8 cellular contexts compared by ENCODE assay signal in the genomic region with DNA sequence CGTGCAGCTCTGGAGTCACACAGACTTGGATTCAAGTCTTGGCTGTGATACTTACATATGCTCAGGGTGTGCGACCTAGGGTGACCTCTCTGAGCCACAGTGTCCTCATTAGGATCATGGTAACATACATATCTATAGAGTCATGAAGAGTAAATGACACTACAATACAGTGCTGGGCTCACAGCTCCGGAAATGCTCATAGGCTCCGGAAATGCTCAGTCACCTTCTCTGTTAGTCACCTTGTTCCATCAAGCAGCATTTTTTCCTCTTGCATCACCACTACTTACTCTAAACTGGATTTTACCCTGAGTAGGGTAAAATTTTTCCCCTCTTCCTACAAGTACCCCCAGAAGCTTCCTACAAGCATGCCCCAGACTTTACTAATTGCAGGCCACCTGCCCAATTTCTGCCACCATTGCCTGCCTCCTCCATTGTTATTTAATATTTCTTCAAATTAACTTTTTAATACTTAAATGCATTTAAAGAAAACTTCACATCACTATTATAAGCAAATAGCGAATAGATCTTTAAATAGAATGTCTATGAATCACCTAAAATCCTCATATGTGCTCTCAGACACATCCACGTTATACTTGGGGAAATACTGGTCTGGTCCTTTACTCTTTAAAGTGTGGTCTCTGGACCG.
DNase-seq lines count a peak whose midpoint lies in the region; TF ChIP-seq lines count a peak whose summit lies in the region.

No MANE protein-coding gene starts in this region.

- CTCF ChIA-PET in activated CD4-positive, alpha-beta T cell treated with anti-CD3 and anti-CD28 coated beads, Interleukin-2, amount 10 ng/mL, durations not matched to agents 7 days and 5 days (lab: Charles Lee): interaction anchor here (0.9 to 1.1 kb wide), 3 partner anchors 13 to 36 kb away, joined by 3 to 4 read pairs (median 3); no protein-coding TSS in a partner anchor

- H3K4me3 ChIP-seq in epithelial cell of proximal tubule (ENCODE audit: low read depth, low read length) (no peak overlapping the region), ovary (no peak overlapping the region)

- H3K27ac Mint-ChIP-seq in HFFc6: peak overlapping the region; percentile 92
- peak overlapping the region; percentile 20 for H3K27ac Mint-ChIP-seq in activated CD4-positive, alpha-beta T cell treated with anti-CD3 and anti-CD28 coated beads, Interleukin-2, amount 10 ng/mL, durations not matched to agents 7 days and 5 days

- no peak overlapping the region for H3K27ac ChIP-seq in ovary

- H3K9me3 ChIP-seq in ovary: no peaks in the 10 kb centered on the region

- H3K9me3 Mint-ChIP-seq in HFFc6: no peaks in the 10 kb centered on the region
- no peaks in the 10 kb centered on the region for H3K9me3 Mint-ChIP-seq in activated CD4-positive, alpha-beta T cell treated with anti-CD3 and anti-CD28 coated beads, Interleukin-2, amount 10 ng/mL, durations not matched to agents 7 days and 5 days

- no peaks in the 10 kb centered on the region for H3K4me1 ChIP-seq in ovary (ENCODE audit: insufficient read depth)

- no peaks in the 10 kb centered on the region for H3K36me3 ChIP-seq in ovary

- intact Hi-C loops in ovary (cut with DNase I): no loop called here

- TF ChIP-seq EP300 in ovary (IDR thresholded peaks at IDR 0.05): no peak

- DNase-seq in HFFc6: peak; percentile 95
- peak; percentile 46 for DNase-seq in activated CD4-positive, alpha-beta T cell treated with anti-CD3 and anti-CD28 coated beads, Interleukin-2, amount 10 ng/mL, durations not matched to agents 7 days and 5 days
- DNase-seq in epithelial cell of proximal tubule (ENCODE audit: low read depth): peak; percentile 45
- peak; percentile 27 for DNase-seq in stimulated activated CD8-positive, alpha-beta memory T cell treated with anti-CD3 and anti-CD28 coated beads, Interleukin-12 subunit alpha, Interleukin-12 subunit beta, amount 100 ng/mL, for 1 hour (ENCODE audit: low read depth)
- DNase-seq in NCI-H2196 (lab: John Stamatoyannopoulos, UW; ENCODE audit: unreplicated experiment): no peak
- no peak for DNase-seq in ovary
- no peak for DNase-seq in mesenteric fat pad (ENCODE audit: low spot score)
- DNase-seq in cerebellum (ENCODE audit: low spot score): no peak

- TF ChIP-seq CTCF in HFFc6 (IDR thresholded peaks at IDR 0.05) (no peak), epithelial cell of proximal tubule (conservative IDR thresholded peaks at IDR 0.05; ENCODE audit: low read depth, low read length) (no peak), ovary (IDR thresholded peaks at IDR 0.05) (no peak)

- no peak for TF ChIP-seq POLR2A in ovary (IDR thresholded peaks at IDR 0.05)

- H3K4me1 Mint-ChIP-seq in HFFc6 (ENCODE audit: low read depth): peaks cover 59% of the 10 kb centered on the region
- H3K4me1 Mint-ChIP-seq in activated CD4-positive, alpha-beta T cell treated with anti-CD3 and anti-CD28 coated beads, Interleukin-2, amount 10 ng/mL, durations not matched to agents 7 days and 5 days: peaks cover 8% of the 10 kb centered on the region

- H3K4me3 Mint-ChIP-seq in HFFc6: peak overlapping the region; percentile 72
- no peak overlapping the region for H3K4me3 Mint-ChIP-seq in activated CD4-positive, alpha-beta T cell treated with anti-CD3 and anti-CD28 coated beads, Interleukin-2, amount 10 ng/mL, durations not matched to agents 7 days and 5 days

- WGBS in ovary, 3 donors: 80 to 81% (median 80%) methylated on average over 7 of the region's 7 CpGs

- H3K36me3 Mint-ChIP-seq in HFFc6 (ENCODE audit: low read depth): no peaks in the 10 kb centered on the region; the same call in none of the 2 replicates
- H3K36me3 Mint-ChIP-seq in activated CD4-positive, alpha-beta T cell treated with anti-CD3 and anti-CD28 coated beads, Interleukin-2, amount 10 ng/mL, durations not matched to agents 7 days and 5 days (ENCODE audit: low read depth): no peaks in the 10 kb centered on the region

- POLR2A ChIA-PET in activated CD4-positive, alpha-beta T cell treated with anti-CD3 and anti-CD28 coated beads, Interleukin-2, amount 10 ng/mL, durations not matched to agents 7 days and 5 days (lab: Charles Lee): no interaction called here

- H3K27me3 ChIP-seq in ovary: no peaks in the 10 kb centered on the region

- H3K27me3 Mint-ChIP-seq in HFFc6 (ENCODE audit: insufficient read depth): no peaks in the 10 kb centered on the region; the same call in 1 of the 2 replicates
- H3K27me3 Mint-ChIP-seq in activated CD4-positive, alpha-beta T cell treated with anti-CD3 and anti-CD28 coated beads, Interleukin-2, amount 10 ng/mL, durations not matched to agents 7 days and 5 days: no peaks in the 10 kb centered on the region

Comparison
In these comparisons a context has a peak if more than half of its experiments do, and no peak if none do; other contexts are left out.
1. DNase-seq: peak in HFFc6 (single experiment), activated CD4-positive, alpha-beta T cell treated with anti-CD3 and anti-CD28 coated beads, Interleukin-2, amount 10 ng/mL, durations not matched to agents 7 days and 5 days (single experiment), epithelial cell of proximal tubule (single experiment) and stimulated activated CD8-positive, alpha-beta memory T cell treated with anti-CD3 and anti-CD28 coated beads, Interleukin-12 subunit alpha, Interleukin-12 subunit beta, amount 100 ng/mL, for 1 hour (single experiment); none in NCI-H2196 (single experiment), ovary (0 of 5), mesenteric fat pad (single experiment) and cerebellum (single experiment).